Comparison of ENCODE assay signal across 8 cellular contexts in genomic region chr7:99379043-99379577, GRCh38. TPM values are rescaled to one million over a fixed set of nuclear protein-coding genes. Genes with fewer than 3 reads are reported as not detected.
DNase-seq lines count a peak whose midpoint lies in the region; ATAC-seq and TF ChIP-seq lines count a peak whose summit lies in the region.

No MANE protein-coding gene starts in this region.

- TF ChIP-seq CTCF in nephron progenitor cell (IDR thresholded peaks at IDR 0.05) (no peak), GM10248 (IDR thresholded peaks at IDR 0.05; ENCODE audit: control extremely low read depth, extremely low read depth, low read depth, missing control alignments) (no peak)

- POLR2A ChIA-PET in GM10248 (lab: Yijun Ruan, JAX) = interaction anchor here (0.7 to 1.9 kb wide), 2 partner anchors 30 to 111 kb away, joined by 4 to 5 read pairs; partner anchors contain the start of genes BUD31 and PDAP1

- DNase-seq in EL (peak; percentile 88), M059J (ENCODE audit: low read depth) (peak; percentile 87), activated T-cell treated with anti-CD3 and anti-CD28 coated beads for 4 hours (peak; percentile 36), fibroblast of gingiva (ENCODE audit: low read depth) (peak; percentile 96), nephron progenitor cell (no peak), GM10248 (ENCODE audit: extremely low spot score) (no peak)

- H3K4me1 Mint-ChIP-seq in nephron progenitor cell = peaks cover 26% of the 10 kb centered on the region

- no peaks in the 10 kb centered on the region for H3K9me3 Mint-ChIP-seq in nephron progenitor cell

- H3K27ac Mint-ChIP-seq in nephron progenitor cell = peak overlapping the region; percentile 68

- H3K36me3 Mint-ChIP-seq in nephron progenitor cell (ENCODE audit: low read depth) = peaks cover 12% of the 10 kb centered on the region

- peaks cover 9% of the 10 kb centered on the region for H3K27me3 Mint-ChIP-seq in nephron progenitor cell (ENCODE audit: low read depth, poor library complexity)

- ATAC-seq in HG02798 (IDR thresholded peaks at IDR 0.05; ENCODE audit: poor library complexity, unreplicated experiment) (no peak), GM19452 (IDR thresholded peaks at IDR 0.05; ENCODE audit: unreplicated experiment) (no peak)

- no peak overlapping the region for H3K4me3 Mint-ChIP-seq in nephron progenitor cell

- CTCF ChIA-PET in GM10248 (lab: Yijun Ruan, JAX) = interaction anchor here (0.9 to 1.0 kb wide), 2 partner anchors 15 to 21 kb away, joined by 3 read pairs; no protein-coding TSS in a partner anchor

RNA-seq across cellular contexts. Expression of gene ARPC1B, which starts 4.6 kb away (rescaled TPM):
- total RNA-seq in M059J (2014; rRNA removed; shearing (Covaris generic)) = 566 and 713 TPM in 2 replicates

RNA-seq across cellular contexts. Expression of gene PDAP1, which starts 29.3 kb away (rescaled TPM):
- total RNA-seq in M059J (2014; rRNA removed; shearing (Covaris generic)) = 144 and 165 TPM in 2 replicates

RNA-seq across cellular contexts. Expression of gene BUD31, which starts 29.7 kb away (rescaled TPM):
- total RNA-seq in M059J (2014; rRNA removed; shearing (Covaris generic)) = 144 and 169 TPM in 2 replicates

RNA-seq across cellular contexts. Expression of gene ARPC1A, which starts 53.4 kb away (rescaled TPM):
- 252 and 349 TPM in 2 replicates for total RNA-seq in M059J (2014; rRNA removed; shearing (Covaris generic))

RNA-seq across cellular contexts. Expression of gene PTCD1, which starts 59.5 kb away (rescaled TPM):
- total RNA-seq in M059J (2014; rRNA removed; shearing (Covaris generic)) = 5.0 and 5.1 TPM in 2 replicates

Comparison
In these comparisons a context has a peak if more than half of its experiments do, and no peak if none do; other contexts are left out.
1. DNase-seq: peak in EL (single experiment), M059J (single experiment), activated T-cell treated with anti-CD3 and anti-CD28 coated beads for 4 hours (single experiment) and fibroblast of gingiva (single experiment); none in nephron progenitor cell (single experiment) and GM10248 (single experiment).